Comparison of ENCODE assay signal across 8 cellular contexts in the genomic region with DNA sequence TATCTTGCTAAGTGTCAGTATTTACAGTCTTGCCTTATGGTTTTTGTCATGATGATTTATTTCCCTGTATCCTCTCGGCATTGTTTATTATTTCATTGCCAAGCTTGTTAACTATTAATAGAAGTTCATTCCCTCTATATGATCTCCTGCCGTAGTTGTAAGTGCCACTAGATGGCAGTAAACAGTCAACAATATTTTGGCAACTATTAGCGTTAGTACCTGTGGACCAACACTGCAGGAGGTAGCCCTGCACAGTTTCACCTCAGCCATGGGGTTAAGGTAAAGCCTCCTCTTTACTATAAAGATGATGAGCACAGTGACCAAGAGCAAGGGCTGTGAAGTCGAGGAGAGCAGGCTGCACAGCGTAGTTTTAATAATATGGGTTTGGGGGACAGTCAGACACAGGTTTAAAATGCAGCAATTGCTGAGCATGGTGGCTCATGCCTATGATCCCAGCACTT. TPM values are rescaled to one million over a fixed set of nuclear protein-coding genes. Genes with fewer than 3 reads are reported as not detected.
DNase-seq lines count a peak whose midpoint lies in the region; ATAC-seq and TF ChIP-seq lines count a peak whose summit lies in the region.

No MANE protein-coding gene starts in this region.

- H3K4me3 Mint-ChIP-seq in activated CD4-positive, alpha-beta T cell treated with anti-CD3 and anti-CD28 coated beads, Interleukin-2, amount 10 ng/mL, durations not matched to agents 24 days and 14 days, result no peak overlapping the region

- intact Hi-C loops in activated CD4-positive, alpha-beta T cell treated with anti-CD3 and anti-CD28 coated beads, Interleukin-2, amount 10 ng/mL, durations not matched to agents 24 days and 14 days (cut with micrococcal nuclease), result loop anchor here (1.0 to 10.0 kb wide), 2 partner anchors 208 to 323 kb away; no protein-coding TSS in a partner anchor

- CTCF ChIA-PET in AG04450 (lab: Charles Lee), result interaction anchor here (0.6 to 6.9 kb wide), 61 partner anchors 8 to 1193 kb away, joined by 3 to 93 read pairs (median 4); partner anchors contain the start of genes CCNJ, TCTN3, TLL2 and ZNF518A

- no peak for TF ChIP-seq POLR2A in erythroblast (IDR thresholded peaks at IDR 0.05; ENCODE audit: low read length)

- peaks cover 10% of the 10 kb centered on the region for H3K4me1 ChIP-seq in muscle layer of colon (ENCODE audit: insufficient read depth, low read length)

- ATAC-seq in HG03066 (IDR thresholded peaks at IDR 0.05; ENCODE audit: low read depth, unreplicated experiment) (peak; percentile 68), HG03520 (IDR thresholded peaks at IDR 0.05; ENCODE audit: unreplicated experiment) (no peak)

- H3K9me3 Mint-ChIP-seq in activated CD4-positive, alpha-beta T cell treated with anti-CD3 and anti-CD28 coated beads, Interleukin-2, amount 10 ng/mL, durations not matched to agents 24 days and 14 days, result no peaks in the 10 kb centered on the region

- DNase-seq in AG04450 (ENCODE audit: low read depth, low spot score), result peak; percentile 23
- peak; percentile 0 for DNase-seq in NCI-H2227 treated with DMSO at 0.1 percent for 48 hours (lab: John Stamatoyannopoulos, UW)
- DNase-seq in activated CD4-positive, alpha-beta T cell treated with anti-CD3 and anti-CD28 coated beads, Interleukin-2, amount 10 ng/mL, durations not matched to agents 24 days and 14 days, result peak; percentile 85
- peak; percentile 63 to 78 for DNase-seq in erythroblast (lab: John Stamatoyannopoulos, UW)

- H3K27me3 ChIP-seq in AG04450 (ENCODE audit: control insufficient read depth, insufficient read depth, low read length), result no peaks in the 10 kb centered on the region
- no peaks in the 10 kb centered on the region for H3K27me3 ChIP-seq in muscle layer of colon (ENCODE audit: control insufficient read depth in 1 of 2, insufficient read depth in 2 of 2, low read length in 2 of 2)

- peaks cover 11% of the 10 kb centered on the region for H3K27me3 Mint-ChIP-seq in activated CD4-positive, alpha-beta T cell treated with anti-CD3 and anti-CD28 coated beads, Interleukin-2, amount 10 ng/mL, durations not matched to agents 24 days and 14 days

- no peaks in the 10 kb centered on the region for H3K36me3 ChIP-seq in muscle layer of colon (ENCODE audit: insufficient read depth, low read length)

- H3K4me1 Mint-ChIP-seq in activated CD4-positive, alpha-beta T cell treated with anti-CD3 and anti-CD28 coated beads, Interleukin-2, amount 10 ng/mL, durations not matched to agents 24 days and 14 days, result peaks cover 2% of the 10 kb centered on the region

- no peak overlapping the region for H3K27ac Mint-ChIP-seq in activated CD4-positive, alpha-beta T cell treated with anti-CD3 and anti-CD28 coated beads, Interleukin-2, amount 10 ng/mL, durations not matched to agents 24 days and 14 days

- peak overlapping the region; percentile 16 for H3K9ac ChIP-seq in muscle layer of colon (ENCODE audit: low read length)

- H3K36me3 Mint-ChIP-seq in activated CD4-positive, alpha-beta T cell treated with anti-CD3 and anti-CD28 coated beads, Interleukin-2, amount 10 ng/mL, durations not matched to agents 24 days and 14 days (ENCODE audit: low read depth), result no peaks in the 10 kb centered on the region

- TF ChIP-seq CTCF in AG04450 (IDR thresholded peaks at IDR 0.05; ENCODE audit: low read depth, low read length) (peak; percentile 78), GM12875 (IDR thresholded peaks at IDR 0.05; ENCODE audit: borderline replicate concordance, insufficient read depth, low read depth, low read length) (peak; percentile 56)

- POLR2A ChIA-PET in AG04450 (lab: Yijun Ruan, JAX), result no interaction called here

- H3K27ac ChIP-seq in AG04450 (ENCODE audit: low read depth, low read length) (no peak overlapping the region), muscle layer of colon (ENCODE audit: low read depth, low read length) (no peak overlapping the region)

- H3K9me3 ChIP-seq in AG04450 (ENCODE audit: control insufficient read depth, insufficient read depth, low read length) (no peaks in the 10 kb centered on the region), muscle layer of colon (ENCODE audit: low read length) (no peaks in the 10 kb centered on the region)

- H3K4me3 ChIP-seq in AG04450 (ENCODE audit: low read depth, low read length) (no peak overlapping the region), GM12875 (ENCODE audit: low read depth, low read length) (no peak overlapping the region), muscle layer of colon (ENCODE audit: low read depth in 1 of 2, low read length in 2 of 2) (no peak overlapping the region)

RNA-seq across cellular contexts. Expression of gene CCNJ, which starts 26.1 kb away (rescaled TPM):
- 8.4 and 9.2 TPM in 2 replicates for polyA plus RNA-seq in AG04450 (2011; rRNA removed)
- polyA minus RNA-seq in AG04450 (2011; rRNA and poly(A)+ RNA removed), result 17.0 and 18.7 TPM in 2 replicates
- 9.3 and 9.4 TPM in 2 replicates for total RNA-seq in activated CD4-positive, alpha-beta T cell treated with anti-CD3 and anti-CD28 coated beads, Interleukin-2, amount 10 ng/mL, durations not matched to agents 24 days and 14 days

Comparison
In these comparisons a context has a peak if more than half of its experiments do, and no peak if none do; other contexts are left out.
1. DNase-seq: peak in every context shown above with its lines; median percentile 85 in activated CD4-positive, alpha-beta T cell treated with anti-CD3 and anti-CD28 coated beads, Interleukin-2, amount 10 ng/mL, durations not matched to agents 24 days and 14 days; 70 in erythroblast; 23 in AG04450; 0 in NCI-H2227 treated with DMSO at 0.1 percent for 48 hours.